In genomic region chr14:87334997-87335675, GRCh38 we compare ENCODE assay signal across 17 cellular contexts.
DNase-seq lines count a peak whose midpoint lies in the region; ATAC-seq and TF ChIP-seq lines count a peak whose summit lies in the region.
"Had no signal": no experiment of that assay in that cellular context is flagged by ENCODE, and none has a peak within 500 bp of the region (broad histone marks: within the 10 kb centered on the region; RNA-seq: fewer than 3 reads in every experiment).

No MANE protein-coding gene starts in this region.

- POLR2A ChIA-PET in A673 (lab: Charles Lee; ENCODE audit: low non-redundant PET): no interaction called here

- H3K4me1 Mint-ChIP-seq in T-helper 17 cell: no peaks in the 10 kb centered on the region
- H3K4me1 Mint-ChIP-seq: activated naive CD8-positive, alpha-beta T cell treated with anti-CD3 and anti-CD28 coated beads, Interleukin-2, amount 50 U/mL, for 24 hours had no signal

- ATAC-seq in T-helper 17 cell: no peak
- ATAC-seq in HG03457 (IDR thresholded peaks at IDR 0.05; ENCODE audit: unreplicated experiment): no peak
- ATAC-seq: activated naive CD8-positive, alpha-beta T cell treated with anti-CD3 and anti-CD28 coated beads, Interleukin-2, amount 50 U/mL, for 24 hours; activated T-cell treated with anti-CD3 and anti-CD28 coated beads, Interleukin-2, amount 50 U/mL, for 72 hours; HepG2; left lung had no signal

- DNase-seq in A673 (ENCODE audit: low spot score): peak; percentile 41
- peak; percentile 20 for DNase-seq in HPDE6-E6E7 (ENCODE audit: extremely low spot score)
- DNase-seq in fibroblast of villous mesenchyme (ENCODE audit: low read depth): peak; percentile 16
- no peak for DNase-seq in T-helper 17 cell
- no peak for DNase-seq in HuH-7.5 (ENCODE audit: low spot score)
- DNase-seq in stomach: no peak
- DNase-seq: activated naive CD8-positive, alpha-beta T cell treated with anti-CD3 and anti-CD28 coated beads, Interleukin-2, amount 50 U/mL, for 24 hours; activated T-cell treated with anti-CD3 and anti-CD28 coated beads, Interleukin-2, amount 50 U/mL, for 72 hours; AML-193; DMS153; left lung; NCI-H1048; NCI-H2227 treated with DMSO at 0.1 percent for 48 hours; testis had no signal

- H3K4me3 Mint-ChIP-seq in T-helper 17 cell: no peak overlapping the region
- H3K4me3 Mint-ChIP-seq: activated naive CD8-positive, alpha-beta T cell treated with anti-CD3 and anti-CD28 coated beads, Interleukin-2, amount 50 U/mL, for 24 hours; activated T-cell treated with anti-CD3 and anti-CD28 coated beads, Interleukin-2, amount 50 U/mL, for 72 hours had no signal

- H3K36me3 Mint-ChIP-seq in T-helper 17 cell (ENCODE audit: low read depth): no peaks in the 10 kb centered on the region

- H3K4me3 ChIP-seq in A673 (ENCODE audit: low read depth, low read length, poor library complexity, severe bottlenecking) (no peak overlapping the region), fibroblast of villous mesenchyme (ENCODE audit: low read depth, low read length) (no peak overlapping the region), stomach (no peak overlapping the region)
- H3K4me3 ChIP-seq: left lung, testis had no signal

- CTCF ChIA-PET in A673 (lab: Charles Lee): no interaction called here

- intact Hi-C loops in A673 (cut with micrococcal nuclease; ENCODE audit: unreplicated experiment): no loop called here
- intact Hi-C loops in stomach (cut with DNase I; ENCODE audit: low total_unique reads): no loop called here

- TF ChIP-seq EP300 in stomach (IDR thresholded peaks at IDR 0.05): no peak

- 81 to 95% (median 90%) methylated on average over 2 of the region's 2 CpGs for WGBS in stomach, 5 donors

- no peak overlapping the region for H3K27ac Mint-ChIP-seq in T-helper 17 cell
- H3K27ac Mint-ChIP-seq: activated naive CD8-positive, alpha-beta T cell treated with anti-CD3 and anti-CD28 coated beads, Interleukin-2, amount 50 U/mL, for 24 hours; activated T-cell treated with anti-CD3 and anti-CD28 coated beads, Interleukin-2, amount 50 U/mL, for 72 hours had no signal

- no peaks in the 10 kb centered on the region for H3K27me3 Mint-ChIP-seq in T-helper 17 cell
- H3K27me3 Mint-ChIP-seq: activated naive CD8-positive, alpha-beta T cell treated with anti-CD3 and anti-CD28 coated beads, Interleukin-2, amount 50 U/mL, for 24 hours had no signal

- TF ChIP-seq CTCF in A673 (conservative IDR thresholded peaks at IDR 0.05; ENCODE audit: low read depth, low read length): peak; percentile 39; the same call in 1 of the 2 replicates
- peak; percentile 51 for TF ChIP-seq CTCF in VCaP (conservative IDR thresholded peaks at IDR 0.05)
- no peak for TF ChIP-seq CTCF in fibroblast of villous mesenchyme (IDR thresholded peaks at IDR 0.05; ENCODE audit: insufficient read depth, low read depth, low read length)
- no peak for TF ChIP-seq CTCF in stomach (IDR thresholded peaks at IDR 0.05)

- no peaks in the 10 kb centered on the region for H3K27me3 ChIP-seq in A673 (replicated peaks; ENCODE audit: insufficient read depth, low read depth, low read length, poor library complexity)
- no peaks in the 10 kb centered on the region for H3K27me3 ChIP-seq in stomach
- H3K27me3 ChIP-seq: left lung, testis had no signal

- no peaks in the 10 kb centered on the region for H3K36me3 ChIP-seq in A673 (ENCODE audit: insufficient read depth, low read length, poor library complexity, severe bottlenecking)
- H3K36me3 ChIP-seq in stomach: no peaks in the 10 kb centered on the region
- H3K36me3 ChIP-seq: left lung had no signal

- no peak for TF ChIP-seq POLR2A in stomach (IDR thresholded peaks at IDR 0.05)

- H3K4me1 ChIP-seq in A673 (ENCODE audit: insufficient read depth, low read length, poor library complexity, severe bottlenecking): no peaks in the 10 kb centered on the region
- H3K4me1 ChIP-seq in stomach: no peaks in the 10 kb centered on the region
- H3K4me1 ChIP-seq: left lung, testis had no signal

- no peak overlapping the region for H3K27ac ChIP-seq in A673 (ENCODE audit: low read depth, low read length, poor library complexity, severe bottlenecking)
- no peak overlapping the region for H3K27ac ChIP-seq in VCaP
- no peak overlapping the region for H3K27ac ChIP-seq in stomach
- H3K27ac ChIP-seq: left lung, testis had no signal

- H3K9me3 ChIP-seq in A673 (ENCODE audit: low read depth, low read length, poor library complexity, severe bottlenecking): no peaks in the 10 kb centered on the region
- H3K9me3 ChIP-seq in T-helper 17 cell (ENCODE audit: control insufficient read depth, low read length, poor library complexity, severe bottlenecking): no peaks in the 10 kb centered on the region
- no peaks in the 10 kb centered on the region for H3K9me3 ChIP-seq in stomach
- H3K9me3 ChIP-seq: left lung, testis had no signal

- BruUV-seq in A673 (replicated peaks; lab: Mats Ljungman, UMichigan): no TSS peak

Comparison
In these comparisons a context has a peak if more than half of its experiments do, and no peak if none do; other contexts are left out.
1. DNase-seq: peak in A673 (single experiment), HPDE6-E6E7 (single experiment) and fibroblast of villous mesenchyme (single experiment); none in T-helper 17 cell (0 of 3), HuH-7.5 (single experiment) and stomach (single experiment).
2. CTCF ChIP-seq: peak in A673 (single experiment) and VCaP (single experiment); none in fibroblast of villous mesenchyme (single experiment) and stomach (0 of 7).